Comparison of ENCODE assay signal across 1 cellular context in the genomic region with DNA sequence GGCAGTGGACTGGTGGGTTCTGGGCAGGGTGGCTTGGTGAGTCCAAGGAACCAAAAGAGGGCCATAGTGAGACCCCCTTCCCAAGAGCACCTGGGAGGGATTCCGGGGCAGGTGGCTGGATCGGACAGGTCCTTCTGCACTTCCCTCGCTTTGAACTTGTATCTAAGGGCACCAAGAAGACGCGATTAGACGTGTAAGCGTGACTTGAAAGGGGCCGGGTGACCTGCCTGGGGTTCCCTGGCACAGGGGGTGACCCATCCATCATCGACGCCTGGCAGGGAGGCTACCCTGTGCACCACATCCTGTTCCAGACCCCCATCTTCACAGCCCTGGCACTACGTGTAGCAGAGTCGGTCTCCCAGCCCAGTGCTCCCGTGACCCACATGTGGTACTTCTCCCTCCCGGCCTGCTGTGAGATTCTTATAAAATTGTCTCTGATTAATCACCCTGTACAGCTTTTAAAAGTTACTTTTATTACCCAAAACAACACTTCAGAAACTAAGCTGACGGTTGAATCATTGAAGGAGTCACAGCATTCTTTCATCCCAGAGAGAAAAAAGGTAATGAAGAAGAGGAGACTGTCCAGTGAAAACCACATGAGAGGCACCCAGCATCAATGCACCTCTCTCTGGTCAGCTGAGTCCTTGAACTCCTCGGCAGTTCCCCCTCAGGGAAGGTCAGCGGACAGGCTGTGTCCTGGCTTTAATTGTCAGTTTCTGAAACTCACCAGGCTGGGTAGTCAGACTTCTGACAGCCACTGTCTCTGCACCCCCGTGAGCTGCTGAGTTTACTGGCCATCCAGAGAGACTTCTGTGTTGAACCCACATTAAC.
TF ChIP-seq lines count a peak whose summit lies in the region.

No MANE protein-coding gene starts in this region.

TF ChIP-seq in SK-N-SH, 30 proteins besides CTCF, POLR2A, EP300 and RAD21:
- TF ChIP-seq RCOR1 (IDR thresholded peaks at IDR 0.05; ENCODE audit: low read length) = peak; percentile 70; the same call in 1 of the 2 replicates
- 0 out of 2 replicates have a peak, but pooled peaks have one; percentile 6 for TF ChIP-seq TCF12 (IDR thresholded peaks at IDR 0.05)
- TF ChIP-seq MXI1 (IDR thresholded peaks at IDR 0.05; ENCODE audit: low read depth, low read length) = peak; percentile 72
- TF ChIP-seq REST (IDR thresholded peaks at IDR 0.05; ENCODE audit: low read depth, low read length) = no peak
- TF ChIP-seq FOXJ3 (CRISPR knock-in tag; IDR thresholded peaks at IDR 0.05) = peak; percentile 45; the same call in 1 of the 2 replicates
- TF ChIP-seq ELF1 (IDR thresholded peaks at IDR 0.05) = no peak
- TF ChIP-seq ZBTB33 (IDR thresholded peaks at IDR 0.05; ENCODE audit: borderline replicate concordance, low read depth) = no peak
- TF ChIP-seq CHD2 (IDR thresholded peaks at IDR 0.05; ENCODE audit: low read length, partially characterized antibody) = peak; percentile 63
- TF ChIP-seq POLR2AphosphoS5 (IDR thresholded peaks at IDR 0.05; ENCODE audit: low read depth, low read length) = no peak
- no peak for TF ChIP-seq TEAD4 (IDR thresholded peaks at IDR 0.05; ENCODE audit: borderline replicate concordance, insufficient read depth)
